ENCODE assay signal across 9 cellular contexts in genomic region chr1:33654267-33654832, GRCh38.
DNase-seq lines count a peak whose midpoint lies in the region; TF ChIP-seq lines count a peak whose summit lies in the region.
"Had no signal": no experiment of that assay in that cellular context is flagged by ENCODE, and none has a peak within 500 bp of the region (broad histone marks: within the 10 kb centered on the region; RNA-seq: fewer than 3 reads in every experiment).

No MANE protein-coding gene starts in this region.

- peak; percentile 19 for TF ChIP-seq CTCF in GM10248 (IDR thresholded peaks at IDR 0.05; ENCODE audit: control extremely low read depth, extremely low read depth, low read depth, missing control alignments)
- TF ChIP-seq CTCF in Loucy (conservative IDR thresholded peaks at IDR 0.05; ENCODE audit: low read length), result peak; percentile 44
- TF ChIP-seq CTCF in neural cell (IDR thresholded peaks at IDR 0.05; ENCODE audit: poor library complexity, severe bottlenecking), result peak; percentile 35
- TF ChIP-seq CTCF in suprapubic skin (IDR thresholded peaks at IDR 0.05), result no peak

- CTCF ChIA-PET in GM10248 (lab: Yijun Ruan, JAX), result interaction anchor here (1.5 to 2.6 kb wide), 2 partner anchors 21 to 42 kb away, joined by 3 to 14 read pairs; no protein-coding TSS in a partner anchor

- H2AFZ ChIP-seq in Loucy (ENCODE audit: low read length), result no peak overlapping the region
- H2AFZ ChIP-seq in neural cell (ENCODE audit: low read depth, low read length), result no peak overlapping the region

- TF ChIP-seq POLR2A in suprapubic skin (IDR thresholded peaks at IDR 0.05), result no peak

- no peak overlapping the region for H3K4me3 ChIP-seq in Loucy (ENCODE audit: low read length, poor library complexity, severe bottlenecking)
- H3K4me3 ChIP-seq in neural cell (ENCODE audit: low read length), result no peak overlapping the region
- H3K4me3 ChIP-seq in suprapubic skin, result no peak overlapping the region

- H3K27me3 ChIP-seq in Loucy (ENCODE audit: insufficient read depth, low read length, poor library complexity, severe bottlenecking) (no peaks in the 10 kb centered on the region), neural cell (ENCODE audit: insufficient read depth, low read depth, low read length) (no peaks in the 10 kb centered on the region), suprapubic skin (peaks cover 9% of the 10 kb centered on the region)

- H3K79me2 ChIP-seq in Loucy (ENCODE audit: insufficient read depth, low read length) (no peaks in the 10 kb centered on the region), neural cell (replicated peaks; ENCODE audit: insufficient read depth, low read length) (no peaks in the 10 kb centered on the region)

- H4K20me1 ChIP-seq in Loucy (ENCODE audit: insufficient read depth, low read length, poor library complexity, severe bottlenecking) (no peaks in the 10 kb centered on the region), neural cell (ENCODE audit: insufficient read depth) (no peaks in the 10 kb centered on the region)

- TF ChIP-seq EP300 in neural cell (conservative IDR thresholded peaks at IDR 0.05; ENCODE audit: poor library complexity, severe bottlenecking), result no peak
- no peak for TF ChIP-seq EP300 in suprapubic skin (IDR thresholded peaks at IDR 0.05)

- H3K9me2 ChIP-seq in Loucy (replicated peaks; ENCODE audit: low read depth, low read length) (no peaks in the 10 kb centered on the region), neural cell (ENCODE audit: insufficient read depth, low read length) (no peaks in the 10 kb centered on the region)

- H3K36me3 ChIP-seq in Loucy (ENCODE audit: insufficient read depth, low read length), result no peaks in the 10 kb centered on the region
- H3K36me3 ChIP-seq in neural cell (ENCODE audit: insufficient read depth, low read length), result no peaks in the 10 kb centered on the region
- H3K36me3 ChIP-seq in suprapubic skin, result no peaks in the 10 kb centered on the region

- H3K9me3 ChIP-seq in Loucy (ENCODE audit: insufficient read depth, low read depth, low read length), result no peaks in the 10 kb centered on the region
- H3K9me3 ChIP-seq in neural cell (ENCODE audit: low read length), result no peaks in the 10 kb centered on the region
- H3K9me3 ChIP-seq in suprapubic skin, result no peaks in the 10 kb centered on the region

- H3K4me2 ChIP-seq in Loucy (ENCODE audit: low read depth, low read length, poor library complexity, severe bottlenecking) (no peak overlapping the region), neural cell (ENCODE audit: low read length) (no peak overlapping the region)

- no peaks in the 10 kb centered on the region for H3K4me1 ChIP-seq in Loucy (ENCODE audit: insufficient read depth, low read length, poor library complexity, severe bottlenecking)
- H3K4me1 ChIP-seq in suprapubic skin, result no peaks in the 10 kb centered on the region

- POLR2A ChIA-PET in GM10248 (lab: Yijun Ruan, JAX), result no interaction called here

- no peak overlapping the region for H3K27ac ChIP-seq in neural cell (ENCODE audit: low read length)
- no peak overlapping the region for H3K27ac ChIP-seq in suprapubic skin

- peak; percentile 44 for TF ChIP-seq RAD21 in neural cell (conservative IDR thresholded peaks at IDR 0.05)

- H3K9ac ChIP-seq in Loucy (ENCODE audit: low read depth, low read length, poor library complexity, severe bottlenecking) (no peak overlapping the region), neural cell (ENCODE audit: low read length) (no peak overlapping the region)

- DNase-seq in GM10248 (ENCODE audit: extremely low spot score), result no peak
- peak; percentile 16 for DNase-seq in dermis blood vessel endothelial cell
- no peak for DNase-seq in SIG-M5 (lab: John Stamatoyannopoulos, UW)
- DNase-seq in NCI-H226, result no peak
- no peak for DNase-seq in suprapubic skin (ENCODE audit: low spot score in 2 of 2)
- no peak for DNase-seq in A172 (ENCODE audit: low spot score)
- DNase-seq: activated CD4-positive, alpha-beta memory T cell treated with anti-CD3 and anti-CD28 coated beads for 36 hours had no signal

- WGBS in suprapubic skin, result 54% methylated on average over 6 of the region's 7 CpGs

- H3F3A ChIP-seq in Loucy (ENCODE audit: low read depth) (no peaks in the 10 kb centered on the region), neural cell (ENCODE audit: insufficient read depth, low read length, poor library complexity, severe bottlenecking) (no peaks in the 10 kb centered on the region)

TF ChIP-seq in neural cell, 6 proteins besides CTCF, POLR2A, EP300 and RAD21:
- TF ChIP-seq SMC3 (conservative IDR thresholded peaks at IDR 0.05; ENCODE audit: poor library complexity) (peak; percentile 44), EZH2 (IDR thresholded peaks at IDR 0.05; ENCODE audit: borderline replicate concordance, insufficient read depth, low read length, poor library complexity, severe bottlenecking) (no peak)

Comparison
In these comparisons a context has a peak if more than half of its experiments do, and no peak if none do; other contexts are left out.
1. CTCF ChIP-seq: peak in GM10248 (single experiment), Loucy (single experiment) and neural cell (single experiment); none in suprapubic skin (0 of 2).